Comparison of ENCODE assay signal across 19 cellular contexts in genomic region chr9:32500768-32501167, GRCh38. TPM values are rescaled to one million over a fixed set of nuclear protein-coding genes. Genes with fewer than 3 reads are reported as not detected.
A peak's percentile ranks its signal among the peaks of the same experiment; 100 is the strongest.
DNase-seq lines count a peak whose midpoint lies in the region; ATAC-seq and TF ChIP-seq lines count a peak whose summit lies in the region.
"Had no signal": no experiment of that assay in that cellular context is flagged by ENCODE, and none has a peak within 500 bp of the region (broad histone marks: within the 10 kb centered on the region; RNA-seq: fewer than 3 reads in every experiment).

No MANE protein-coding gene starts in this region.

- no peaks in the 10 kb centered on the region for H3K9me3 Mint-ChIP-seq in stimulated activated effector memory CD8-positive, alpha-beta T cell treated with anti-CD3 and anti-CD28 coated beads, Interleukin-12 subunit alpha, Interleukin-12 subunit beta, amount 100 ng/mL, for 72 hours
- no peaks in the 10 kb centered on the region for H3K9me3 Mint-ChIP-seq in neural progenitor cell
- H3K9me3 Mint-ChIP-seq: naive thymus-derived CD4-positive, alpha-beta T cell; T-cell had no signal

- peaks cover 6% of the 10 kb centered on the region for H3K4me1 ChIP-seq in RWPE2 (ENCODE audit: insufficient read depth, poor library complexity, severe bottlenecking)
- H3K4me1 ChIP-seq in neural progenitor cell = no peaks in the 10 kb centered on the region
- H3K4me1 ChIP-seq: upper lobe of right lung had no signal

- no peak overlapping the region for H3K9ac ChIP-seq in neural progenitor cell

- H3K4me2 ChIP-seq in neural progenitor cell = no peak overlapping the region

- DNase-seq in DMS53 (lab: John Stamatoyannopoulos, UW) (peak; percentile 55), DMS53 treated with DMSO at 0.1 percent for 48 hours (lab: John Stamatoyannopoulos, UW; ENCODE audit: unreplicated experiment) (no peak), RWPE2 (ENCODE audit: low spot score) (no peak), fibroblast of pulmonary artery (ENCODE audit: low read depth) (peak; percentile 38), NCI-H446 (lab: John Stamatoyannopoulos, UW) (no peak), neural progenitor cell (ENCODE audit: low spot score) (no peak), GOT3 (lab: John Stamatoyannopoulos, UW) (no peak)
- no peak for DNase-seq in stimulated activated effector memory CD8-positive, alpha-beta T cell treated with anti-CD3 and anti-CD28 coated beads, Interleukin-12 subunit alpha, Interleukin-12 subunit beta, amount 100 ng/mL, for 72 hours (ENCODE audit: low spot score in 2 of 2)
- DNase-seq: activated naive CD4-positive, alpha-beta T cell treated with Interleukin-2 at 50 U/mL for 16 hours; hippocampal formation; left ventricle myocardium superior; naive thymus-derived CD4-positive, alpha-beta T cell; NCI-H1417; stimulated activated CD4-positive, alpha-beta T cell treated with anti-CD3 and anti-CD28 coated beads, Interleukin-4, amount 100 ng/mL, for 1 hour; T-cell; upper lobe of right lung; WERI-Rb-1 had no signal

- H3K36me3 ChIP-seq in RWPE2 (ENCODE audit: low read depth) = peaks cover 10% of the 10 kb centered on the region
- H3K36me3 ChIP-seq in neural progenitor cell = no peaks in the 10 kb centered on the region
- H3K36me3 ChIP-seq: WERI-Rb-1 had no signal

- H3F3A ChIP-seq in neural progenitor cell (ENCODE audit: low read depth) = peaks cover 4% of the 10 kb centered on the region

- H3K79me2 ChIP-seq in neural progenitor cell (ENCODE audit: low read depth) = no peaks in the 10 kb centered on the region

- no peak for TF ChIP-seq CTCF in RWPE2 (IDR thresholded peaks at IDR 0.05; ENCODE audit: poor library complexity, severe bottlenecking)
- TF ChIP-seq CTCF in fibroblast of pulmonary artery (IDR thresholded peaks at IDR 0.05; ENCODE audit: low read length, missing control alignments) = no peak
- no peak for TF ChIP-seq CTCF in neural progenitor cell (IDR thresholded peaks at IDR 0.05)

- H3K9me3 ChIP-seq in RWPE2 (ENCODE audit: severe bottlenecking) (no peaks in the 10 kb centered on the region), neural progenitor cell (ENCODE audit: low read depth) (no peaks in the 10 kb centered on the region)
- H3K9me3 ChIP-seq: upper lobe of right lung had no signal

- peaks cover 48% of the 10 kb centered on the region for H3K36me3 Mint-ChIP-seq in stimulated activated effector memory CD8-positive, alpha-beta T cell treated with anti-CD3 and anti-CD28 coated beads, Interleukin-12 subunit alpha, Interleukin-12 subunit beta, amount 100 ng/mL, for 72 hours
- H3K36me3 Mint-ChIP-seq in neural progenitor cell = peaks cover 4% of the 10 kb centered on the region

- H2AFZ ChIP-seq in neural progenitor cell (replicated peaks) = no peak overlapping the region

- H3K27me3 ChIP-seq in RWPE2 (ENCODE audit: insufficient read depth, poor library complexity, severe bottlenecking) (no peaks in the 10 kb centered on the region), neural progenitor cell (no peaks in the 10 kb centered on the region)
- H3K27me3 ChIP-seq: upper lobe of right lung had no signal

- peak overlapping the region; percentile 24 for H3K27ac ChIP-seq in RWPE2 (ENCODE audit: poor library complexity, severe bottlenecking)
- H3K27ac ChIP-seq in neural progenitor cell = no peak overlapping the region
- H3K27ac ChIP-seq: 22Rv1, upper lobe of right lung, WERI-Rb-1 had no signal

- peaks cover 14% of the 10 kb centered on the region for H3K4me1 Mint-ChIP-seq in stimulated activated effector memory CD8-positive, alpha-beta T cell treated with anti-CD3 and anti-CD28 coated beads, Interleukin-12 subunit alpha, Interleukin-12 subunit beta, amount 100 ng/mL, for 72 hours
- peaks cover 8% of the 10 kb centered on the region for H3K4me1 Mint-ChIP-seq in neural progenitor cell
- H3K4me1 Mint-ChIP-seq: brain had no signal

- H4K20me1 ChIP-seq in neural progenitor cell (ENCODE audit: low read depth) = no peaks in the 10 kb centered on the region

- ATAC-seq in RWPE2 (ENCODE audit: low read depth) = peak; percentile 44; the same call in 2 of the 3 replicates
- ATAC-seq in stimulated activated effector memory CD8-positive, alpha-beta T cell treated with anti-CD3 and anti-CD28 coated beads, Interleukin-12 subunit alpha, Interleukin-12 subunit beta, amount 100 ng/mL, for 72 hours = no peak
- ATAC-seq: left ventricle myocardium superior; naive thymus-derived CD4-positive, alpha-beta T cell; T-cell; upper lobe of right lung had no signal

- peak overlapping the region; percentile 23 for H3K27ac Mint-ChIP-seq in stimulated activated effector memory CD8-positive, alpha-beta T cell treated with anti-CD3 and anti-CD28 coated beads, Interleukin-12 subunit alpha, Interleukin-12 subunit beta, amount 100 ng/mL, for 72 hours
- H3K27ac Mint-ChIP-seq in neural progenitor cell = no peak overlapping the region
- H3K27ac Mint-ChIP-seq: brain, T-cell had no signal

- H3K27me3 Mint-ChIP-seq in neural progenitor cell (ENCODE audit: insufficient read depth, low read depth) = peaks cover 2% of the 10 kb centered on the region
- H3K27me3 Mint-ChIP-seq: brain; naive thymus-derived CD4-positive, alpha-beta T cell; T-cell had no signal

- H3K4me3 Mint-ChIP-seq in stimulated activated effector memory CD8-positive, alpha-beta T cell treated with anti-CD3 and anti-CD28 coated beads, Interleukin-12 subunit alpha, Interleukin-12 subunit beta, amount 100 ng/mL, for 72 hours = no peak overlapping the region
- no peak overlapping the region for H3K4me3 Mint-ChIP-seq in neural progenitor cell
- H3K4me3 Mint-ChIP-seq: brain; naive thymus-derived CD4-positive, alpha-beta T cell; T-cell had no signal

- H3K4me3 ChIP-seq in RWPE2 (ENCODE audit: severe bottlenecking) (no peak overlapping the region), fibroblast of pulmonary artery (replicated peaks; ENCODE audit: low read depth, low read length) (no peak overlapping the region), neural progenitor cell (no peak overlapping the region)
- H3K4me3 ChIP-seq: upper lobe of right lung had no signal

RNA-seq across cellular contexts. Expression of gene RIGI, which starts 25.2 kb away (rescaled TPM):
- total RNA-seq in neural progenitor cell (ENCODE audit: low replicate concordance) = 5.7 and 9.9 TPM in 2 replicates

RNA-seq across cellular contexts. Expression of gene SMIM27, which starts 51.4 kb away (rescaled TPM):
- total RNA-seq in neural progenitor cell (ENCODE audit: low replicate concordance) = 6.4 and 9.7 TPM in 2 replicates

RNA-seq across cellular contexts. Expression of gene TOPORS, which starts 51.6 kb away (rescaled TPM):
- 33.9 and 51.3 TPM in 2 replicates for total RNA-seq in neural progenitor cell (ENCODE audit: low replicate concordance)

Comparison
In these comparisons a context has a peak if more than half of its experiments do, and no peak if none do; other contexts are left out.
1. DNase-seq: peak in DMS53 (single experiment) and fibroblast of pulmonary artery (single experiment); none in DMS53 treated with DMSO at 0.1 percent for 48 hours (single experiment), RWPE2 (single experiment), stimulated activated effector memory CD8-positive, alpha-beta T cell treated with anti-CD3 and anti-CD28 coated beads, Interleukin-12 subunit alpha, Interleukin-12 subunit beta, amount 100 ng/mL, for 72 hours (0 of 2), NCI-H446 (0 of 2), neural progenitor cell (single experiment) and GOT3 (single experiment).